ENCODE assay signal across 1 cellular context in genomic region chr7:106569500-106569929, GRCh38.
TF ChIP-seq lines count a peak whose summit lies in the region.

No MANE protein-coding gene starts in this region.

TF ChIP-seq in K562, 482 proteins besides CTCF, POLR2A, EP300 and RAD21 (continued from another document and continues in another):
- TF ChIP-seq ZNF318 (IDR thresholded peaks at IDR 0.05; ENCODE audit: borderline replicate concordance in 1 of 2, low read depth in 1 of 2) (no peak; a peak in 1 of 4 replicates), CCNT2 (IDR thresholded peaks at IDR 0.05; ENCODE audit: borderline replicate concordance, extremely low read depth, insufficient read length, low read depth, low read length) (no peak), NFYB (IDR thresholded peaks at IDR 0.05; ENCODE audit: extremely low read depth, insufficient read length) (peak; percentile 19), ZNF740 (CRISPR knock-in tag; IDR thresholded peaks at IDR 0.05) (no peak), ZNF740 (tag; IDR thresholded peaks at IDR 0.05) (peak in 1 of 2 experiments; percentile 94; a peak in 2 of 4 replicates), U2AF1 (optimal IDR thresholded peaks at IDR 0.05; ENCODE audit: low read depth, low read length) (no peak), MYBL2 (IDR thresholded peaks at IDR 0.05; ENCODE audit: low read depth) (peak; percentile 95), MYBL2 (CRISPR knock-in tag; IDR thresholded peaks at IDR 0.05; ENCODE audit: borderline replicate concordance) (no peak), ATF6 (CRISPR knock-in tag; IDR thresholded peaks at IDR 0.05) (no peak), SAP30 (IDR thresholded peaks at IDR 0.05; ENCODE audit: borderline replicate concordance, insufficient read depth, low read depth, low read length, poor library complexity, severe bottlenecking) (no peak), ZNF780A (CRISPR knock-in tag; IDR thresholded peaks at IDR 0.05) (no peak), HES1 (IDR thresholded peaks at IDR 0.05; ENCODE audit: low read depth) (no peak), ZFP30 (CRISPR knock-in tag; IDR thresholded peaks at IDR 0.05; ENCODE audit: borderline replicate concordance) (0 out of 2 replicates have a peak, but pooled peaks have one; percentile 48), LARP7 (IDR thresholded peaks at IDR 0.05) (no peak), RNF2 (IDR thresholded peaks at IDR 0.05) (no peak), CREB5 (CRISPR knock-in tag; IDR thresholded peaks at IDR 0.05) (no peak; the same call in 1 of the 2 replicates), REST (CRISPR knock-in tag; IDR thresholded peaks at IDR 0.05; ENCODE audit: low read depth) (no peak), KAT2B (IDR thresholded peaks at IDR 0.05; ENCODE audit: low read depth, low read length) (no peak), SETDB1 (IDR thresholded peaks at IDR 0.05; ENCODE audit: low read length) (no peak), NCOA6 (IDR thresholded peaks at IDR 0.05) (no peak), POLR2B (IDR thresholded peaks at IDR 0.05; ENCODE audit: low read depth, partially characterized antibody) (no peak), HDAC8 (tag; IDR thresholded peaks at IDR 0.05) (peak; percentile 66), MYNN (IDR thresholded peaks at IDR 0.05) (no peak), MYNN (CRISPR knock-in tag; IDR thresholded peaks at IDR 0.05) (no peak), ZNF197 (CRISPR knock-in tag; IDR thresholded peaks at IDR 0.05; ENCODE audit: low read depth) (peak; percentile 86; the same call in 1 of the 2 replicates), RB1 (IDR thresholded peaks at IDR 0.05; ENCODE audit: low read depth) (peak; percentile 9; the same call in 1 of the 2 replicates), MCM5 (IDR thresholded peaks at IDR 0.05; ENCODE audit: low read depth) (no peak), PHB2 (IDR thresholded peaks at IDR 0.05; ENCODE audit: low read depth) (no peak), ZNF639 (CRISPR knock-in tag; conservative IDR thresholded peaks at IDR 0.05 in 1 of 2, IDR thresholded peaks at IDR 0.05 in 1 of 2) (peak in 1 of 2 experiments; percentile 86; a peak in 2 of 4 replicates), ZBTB17 (CRISPR knock-in tag; IDR thresholded peaks at IDR 0.05) (peak; percentile 69; the same call in 1 of the 2 replicates), ZNF512 (tag; IDR thresholded peaks at IDR 0.05) (no peak), DPF2 (IDR thresholded peaks at IDR 0.05) (no peak), E2F8 (IDR thresholded peaks at IDR 0.05; ENCODE audit: low read depth, partially characterized antibody) (peak; percentile 99), ZNF76 (CRISPR knock-in tag; IDR thresholded peaks at IDR 0.05; ENCODE audit: borderline replicate concordance) (peak; percentile 79; the same call in 1 of the 2 replicates), FOXP1 (CRISPR knock-in tag; IDR thresholded peaks at IDR 0.05) (no peak), SREBF2 (CRISPR knock-in tag; IDR thresholded peaks at IDR 0.05) (no peak)
